In the genomic region with DNA sequence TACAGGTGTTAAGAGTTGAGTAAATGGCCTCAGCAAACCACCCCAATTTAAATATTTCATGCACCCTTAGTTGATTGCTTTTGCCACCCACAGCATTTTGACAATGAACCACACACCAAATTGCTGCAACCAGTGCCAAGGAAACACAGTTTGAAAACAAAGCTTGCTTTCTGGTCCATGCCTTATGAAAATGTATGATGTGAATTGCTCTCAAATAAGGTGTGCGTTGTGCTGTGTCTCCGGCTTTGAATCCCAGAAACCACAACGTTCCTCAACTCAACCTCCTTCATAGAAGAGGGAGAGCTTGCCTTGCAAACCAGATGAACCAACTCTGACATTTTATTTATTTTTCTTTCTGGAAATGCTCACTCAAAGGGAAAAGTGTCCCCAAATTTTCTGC, we compare ENCODE assay signal across 27 cellular contexts.
"Had no signal": no experiment of that assay in that cellular context is flagged by ENCODE, and none has a peak within 500 bp of the region (broad histone marks: within the 10 kb centered on the region; RNA-seq: fewer than 3 reads in every experiment).

No MANE protein-coding gene starts in this region.

- H3K4me3 Mint-ChIP-seq: activated CD4-positive, alpha-beta memory T cell treated with anti-CD3 and anti-CD28 coated beads for 36 hours; activated CD4-positive, alpha-beta T cell treated with anti-CD3 and anti-CD28 coated beads, Interleukin-2, amount 10 ng/mL, durations not matched to agents 7 days and 5 days; activated naive CD4-positive, alpha-beta T cell treated with anti-CD3 and anti-CD28 coated beads for 36 hours; activated naive CD8-positive, alpha-beta T cell; activated T-cell treated with anti-CD3 and anti-CD28 coated beads, Interleukin-2, amount 50 U/mL, for 4 hours; T-cell had no signal

- H3K36me3 Mint-ChIP-seq: activated CD4-positive, alpha-beta memory T cell treated with anti-CD3 and anti-CD28 coated beads for 36 hours; activated naive CD8-positive, alpha-beta T cell; T-cell had no signal

- H3K27me3 ChIP-seq: MG63, Peyer's patch had no signal

- H3K27me3 Mint-ChIP-seq: activated CD4-positive, alpha-beta memory T cell treated with anti-CD3 and anti-CD28 coated beads for 36 hours; activated CD4-positive, alpha-beta T cell treated with anti-CD3 and anti-CD28 coated beads, Interleukin-2, amount 10 ng/mL, durations not matched to agents 7 days and 5 days; activated naive CD8-positive, alpha-beta T cell; T-cell had no signal

- H3K4me1 ChIP-seq: Peyer's patch had no signal

- DNase-seq: activated CD4-positive, alpha-beta memory T cell treated with anti-CD3 and anti-CD28 coated beads for 36 hours; activated CD4-positive, alpha-beta T cell treated with anti-CD3 and anti-CD28 coated beads, Interleukin-2, amount 10 ng/mL, durations not matched to agents 7 days and 5 days; activated CD4-positive, CD25-positive, alpha-beta regulatory T cell; activated CD8-positive, alpha-beta memory T cell treated with anti-CD3 and anti-CD28 coated beads for 24 hours; activated effector memory CD4-positive, alpha-beta T cell treated with anti-CD3 and anti-CD28 coated beads, Interleukin-2, amount 50 U/mL, for 16 hours; activated naive CD4-positive, alpha-beta T cell treated with anti-CD3 and anti-CD28 coated beads for 36 hours; activated T-cell treated with anti-CD3 and anti-CD28 coated beads, Interleukin-2, amount 50 U/mL, for 4 hours; amygdala; cerebellar nuclear complex; MG63; MV-4-11; NCI-H1092 treated with DMSO at 0.1 percent for 48 hours; NCI-H1417 treated with DMSO at 0.1 percent for 48 hours; NCI-H1694 treated with DMSO at 0.1 percent for 48 hours; NCI-H2029 treated with DMSO at 0.1 percent for 48 hours; NCI-H2171; NCI-H2227 treated with DMSO at 0.1 percent for 48 hours; NCI-H446 treated with DMSO at 0.1 percent for 48 hours; NCI-H524 treated with DMSO at 0.1 percent for 48 hours; NCI-H82; Peyer's patch; SHP77; T-cell had no signal

- H3K4me1 Mint-ChIP-seq: activated CD4-positive, alpha-beta T cell treated with anti-CD3 and anti-CD28 coated beads, Interleukin-2, amount 10 ng/mL, durations not matched to agents 7 days and 5 days; T-cell had no signal

- H3K27ac Mint-ChIP-seq: activated CD4-positive, alpha-beta memory T cell treated with anti-CD3 and anti-CD28 coated beads for 36 hours; activated CD4-positive, alpha-beta T cell treated with anti-CD3 and anti-CD28 coated beads, Interleukin-2, amount 10 ng/mL, durations not matched to agents 7 days and 5 days; activated naive CD4-positive, alpha-beta T cell treated with anti-CD3 and anti-CD28 coated beads for 36 hours; activated naive CD8-positive, alpha-beta T cell; T-cell had no signal

- H3K9me3 ChIP-seq: MG63, Peyer's patch had no signal

- H3K9me3 Mint-ChIP-seq: activated CD4-positive, alpha-beta T cell treated with anti-CD3 and anti-CD28 coated beads, Interleukin-2, amount 10 ng/mL, durations not matched to agents 7 days and 5 days had no signal

- H3K36me3 ChIP-seq: MG63, Peyer's patch had no signal

- H3K4me3 ChIP-seq: MG63, Peyer's patch, SK-N-MC had no signal

- ATAC-seq: activated T-cell treated with anti-CD3 and anti-CD28 coated beads, Interleukin-2, amount 50 U/mL, for 4 hours; T-cell had no signal

- H3K27ac ChIP-seq: KMS-11, Peyer's patch, SK-N-MC, VCaP had no signal
